ENCODE assay signal across 8 cellular contexts in the genomic region with DNA sequence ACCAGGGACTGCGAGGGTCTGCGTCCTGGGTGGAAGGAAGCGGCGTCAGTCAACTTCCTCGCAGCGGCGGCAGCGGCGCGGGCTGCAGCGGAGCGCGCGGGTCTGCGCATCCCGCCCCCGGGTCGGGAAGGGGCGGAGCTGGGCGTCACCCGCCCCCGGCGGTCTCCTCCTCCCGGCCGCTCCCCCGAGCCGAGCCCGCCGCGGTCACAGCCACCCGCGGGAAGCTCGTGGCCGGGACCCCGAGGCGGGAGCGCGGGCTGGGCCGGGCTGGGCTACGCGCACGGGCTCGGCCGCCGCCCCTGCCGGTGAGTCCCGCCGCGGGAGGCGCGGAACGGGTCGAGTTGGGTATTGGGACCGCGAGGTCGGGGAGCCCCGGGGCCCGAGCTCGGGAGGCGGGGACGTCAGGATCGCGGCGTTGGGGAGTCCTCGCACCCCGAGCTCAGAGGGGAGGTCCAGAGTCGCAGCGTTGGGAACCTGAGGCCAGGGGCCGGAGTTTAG.
A peak's percentile ranks its signal among the peaks of the same experiment; 100 is the strongest.
DNase-seq lines count a peak whose midpoint lies in the region; ATAC-seq lines count a peak whose summit lies in the region.

A gene with protein sequence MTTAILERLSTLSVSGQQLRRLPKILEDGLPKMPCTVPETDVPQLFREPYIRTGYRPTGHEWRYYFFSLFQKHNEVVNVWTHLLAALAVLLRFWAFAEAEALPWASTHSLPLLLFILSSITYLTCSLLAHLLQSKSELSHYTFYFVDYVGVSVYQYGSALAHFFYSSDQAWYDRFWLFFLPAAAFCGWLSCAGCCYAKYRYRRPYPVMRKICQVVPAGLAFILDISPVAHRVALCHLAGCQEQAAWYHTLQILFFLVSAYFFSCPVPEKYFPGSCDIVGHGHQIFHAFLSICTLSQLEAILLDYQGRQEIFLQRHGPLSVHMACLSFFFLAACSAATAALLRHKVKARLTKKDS (plus strand): TSS at position 207 of the 498 bp plus-strand sequence. CDS start 41,063 bp downstream, outside the sequence.

- no peaks in the 10 kb centered on the region for H3K27me3 Mint-ChIP-seq in central memory CD8-positive, alpha-beta T cell

- peak within 1 kb of the TSS; percentile 98 for H3K4me3 Mint-ChIP-seq in central memory CD8-positive, alpha-beta T cell

- H3K9me3 Mint-ChIP-seq in central memory CD8-positive, alpha-beta T cell: no peaks in the 10 kb centered on the region

- peak; percentile 77 for ATAC-seq in HG02938 (IDR thresholded peaks at IDR 0.05; ENCODE audit: unreplicated experiment)
- peak; percentile 91 to 93 for ATAC-seq in activated CD4-positive, CD25-positive, alpha-beta regulatory T cell treated with anti-CD3 and anti-CD28 coated beads, Interleukin-2, amount 50 U/mL, for 24 hours
- ATAC-seq in central memory CD8-positive, alpha-beta T cell (replicated peaks; ENCODE audit: extremely low read depth, poor library complexity, severe bottlenecking): peak; percentile 86

- H3K27ac Mint-ChIP-seq in central memory CD8-positive, alpha-beta T cell (ENCODE audit: low read depth): peak within 1 kb of the TSS; percentile 87

- peak within 1 kb of the TSS; percentile 96 for H3K27ac ChIP-seq in layer of hippocampus (ENCODE audit: low read depth, low read length)

- DNase-seq in NCI-H2081 (lab: John Stamatoyannopoulos, UW) (peak; percentile 65 to 79), NCI-H2081 treated with DMSO at 0.1 percent for 48 hours (lab: John Stamatoyannopoulos, UW) (no peak), NCI-H2227 treated with DMSO at 0.1 percent for 48 hours (lab: John Stamatoyannopoulos, UW) (peak; percentile 21)
- peak; percentile 74 to 75 for DNase-seq in central memory CD8-positive, alpha-beta T cell (ENCODE audit: low spot score in 2 of 2)
- DNase-seq in stimulated activated CD4-positive, alpha-beta T cell treated with anti-CD3 and anti-CD28 coated beads, Interleukin-1b, Interleukin-23, amount 100 ng/mL, for 1 hour (ENCODE audit: low read depth in 2 of 2): peak; percentile 56 to 69

- peaks cover 36% of the 10 kb centered on the region for H3K4me1 Mint-ChIP-seq in central memory CD8-positive, alpha-beta T cell

- H3K27me3 ChIP-seq in layer of hippocampus (ENCODE audit: control insufficient read depth, insufficient read depth, low read length): no peaks in the 10 kb centered on the region

- H3K36me3 Mint-ChIP-seq in central memory CD8-positive, alpha-beta T cell (ENCODE audit: insufficient read depth): peaks cover 27% of the 10 kb centered on the region
